9 cellular contexts compared by ENCODE assay signal in the genomic region with DNA sequence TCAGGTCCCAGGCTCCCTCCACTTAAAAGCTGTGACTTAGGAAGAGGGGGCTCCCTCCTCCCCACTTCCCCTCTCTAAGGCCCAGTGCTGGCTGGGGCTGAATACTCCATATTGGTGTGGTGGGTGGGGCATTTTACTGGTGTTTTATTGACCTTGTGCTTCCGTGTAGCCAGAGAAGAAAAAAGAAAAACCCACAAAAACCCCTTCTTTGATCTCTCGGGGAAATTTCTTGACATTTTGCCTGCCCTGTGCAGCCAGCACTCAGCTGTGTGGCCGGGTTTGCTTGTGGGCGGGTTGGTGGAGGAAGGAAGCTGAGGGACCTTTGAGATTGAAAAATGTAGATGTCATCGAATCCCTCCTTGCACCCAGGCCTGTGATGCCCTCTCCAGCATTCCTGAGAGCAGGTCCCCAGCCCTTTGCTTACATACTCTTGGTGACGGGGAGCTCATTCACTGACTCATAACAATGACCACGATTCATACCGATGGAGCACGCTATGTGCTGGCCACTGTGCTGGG.
A peak's percentile ranks its signal among the peaks of the same experiment; 100 is the strongest.
DNase-seq lines count a peak whose midpoint lies in the region; ATAC-seq lines count a peak whose summit lies in the region.
"Had no signal": no experiment of that assay in that cellular context is flagged by ENCODE, and none has a peak within 500 bp of the region (broad histone marks: within the 10 kb centered on the region; RNA-seq: fewer than 3 reads in every experiment).

No MANE protein-coding gene starts in this region.

- peak overlapping the region; percentile 31 for H3K4me3 ChIP-seq in BLaER1

- H3K27ac Mint-ChIP-seq in central memory CD8-positive, alpha-beta T cell (ENCODE audit: low read depth) = peak overlapping the region; percentile 87

- peaks cover 60% of the 10 kb centered on the region for H3K4me1 ChIP-seq in BLaER1
- H3K4me1 ChIP-seq: parathyroid adenoma had no signal

- DNase-seq in T-helper 9 cell = peak; percentile 17
- DNase-seq in central memory CD8-positive, alpha-beta T cell (ENCODE audit: low spot score in 2 of 2) = peak in 1 of 2 donors; percentile 22
- no peak for DNase-seq in SKM-1 treated with dmso at 0.1 percent for 144 hours (lab: John Stamatoyannopoulos, UW; ENCODE audit: unreplicated experiment)
- DNase-seq in ACHN = no peak

- peak overlapping the region; percentile 88 for H3K4me2 ChIP-seq in BLaER1

- in situ Hi-C loops in ACHN (cut with HindIII; ENCODE audit: low pct_ligation_motif_present, low pct_unique_long_range_greater_than_20kb, low sequenced_read_pairs) = no loop called here

- ATAC-seq in GM21619 (IDR thresholded peaks at IDR 0.05; ENCODE audit: unreplicated experiment) (peak; percentile 55), GM21529 (IDR thresholded peaks at IDR 0.05; ENCODE audit: unreplicated experiment) (no peak), HG02870 (IDR thresholded peaks at IDR 0.05; ENCODE audit: unreplicated experiment) (no peak)
- peak; percentile 83 for ATAC-seq in central memory CD8-positive, alpha-beta T cell (replicated peaks; ENCODE audit: extremely low read depth, poor library complexity, severe bottlenecking)

- peaks cover 56% of the 10 kb centered on the region for H3K4me1 Mint-ChIP-seq in central memory CD8-positive, alpha-beta T cell

- peak overlapping the region; percentile 68 for H3K4me3 Mint-ChIP-seq in central memory CD8-positive, alpha-beta T cell

- H3K27me3 Mint-ChIP-seq in central memory CD8-positive, alpha-beta T cell = no peaks in the 10 kb centered on the region

- H3K27ac ChIP-seq in BLaER1 = peak overlapping the region; percentile 89
- H3K27ac ChIP-seq: parathyroid adenoma had no signal

- H3K9me3 ChIP-seq in BLaER1 = peaks cover 5% of the 10 kb centered on the region; the same call in 1 of the 2 replicates

- H4K20me1 ChIP-seq in BLaER1 = peaks cover 5% of the 10 kb centered on the region; the same call in 1 of the 2 replicates

- peaks cover 8% of the 10 kb centered on the region for H3K36me3 Mint-ChIP-seq in central memory CD8-positive, alpha-beta T cell (ENCODE audit: insufficient read depth)

- H3K9me3 Mint-ChIP-seq in central memory CD8-positive, alpha-beta T cell = peaks cover 10% of the 10 kb centered on the region

- H3K36me3 ChIP-seq in BLaER1 = peaks cover 24% of the 10 kb centered on the region

- H3K27me3 ChIP-seq in BLaER1 = no peaks in the 10 kb centered on the region

- peak overlapping the region; percentile 68 for H3K9ac ChIP-seq in BLaER1
- H3K9ac ChIP-seq: parathyroid adenoma had no signal

Comparison
In these comparisons a context has a peak if more than half of its experiments do, and no peak if none do; other contexts are left out.
1. ATAC-seq: peak in GM21619 (single experiment) and central memory CD8-positive, alpha-beta T cell (single experiment); none in GM21529 (single experiment) and HG02870 (single experiment).